In the genomic region with DNA sequence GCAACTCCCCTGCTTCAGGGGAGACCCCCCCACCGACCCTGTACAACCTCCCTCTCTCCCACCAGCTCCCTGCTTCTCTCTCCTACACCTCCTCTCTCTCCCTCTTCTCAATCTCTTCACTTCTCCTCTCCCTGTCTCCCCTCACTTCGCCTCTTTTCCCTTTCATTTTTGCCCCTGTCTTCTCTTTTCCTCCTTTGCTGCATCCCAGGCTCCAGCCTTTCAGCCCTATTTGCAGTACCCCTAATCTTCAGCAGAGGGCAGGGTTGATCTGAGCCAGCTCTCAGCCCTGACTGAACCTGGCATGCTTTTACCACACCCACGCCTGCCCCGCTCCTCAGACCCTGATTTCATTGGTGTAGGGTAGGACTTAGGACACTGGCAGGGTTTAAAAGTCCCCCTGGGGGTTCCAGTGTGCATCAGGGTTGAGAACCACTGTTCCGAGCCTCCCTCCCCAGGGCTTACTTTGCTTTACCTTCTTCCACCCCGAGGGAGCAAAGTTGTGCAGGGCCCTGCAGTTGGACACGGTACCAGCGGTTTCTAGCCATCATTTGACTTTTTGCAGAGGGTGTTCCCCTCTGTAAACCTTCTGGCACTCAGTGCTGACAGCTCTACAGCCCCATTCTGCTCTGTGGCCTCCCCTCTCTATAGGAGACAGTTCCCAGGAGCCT, we compare ENCODE assay signal across 8 cellular contexts.
DNase-seq lines count a peak whose midpoint lies in the region; ATAC-seq, FAIRE-seq and TF ChIP-seq lines count a peak whose summit lies in the region.

No MANE protein-coding gene starts in this region.

- H3K9me3 ChIP-seq in SU-DHL-6 (ENCODE audit: insufficient read depth, low read length) (no peaks in the 10 kb centered on the region), adipocyte (ENCODE audit: control insufficient read depth, low read length) (no peaks in the 10 kb centered on the region), right atrium auricular region (no peaks in the 10 kb centered on the region), small intestine (ENCODE audit: control insufficient read depth, low read depth) (no peaks in the 10 kb centered on the region)

- no peaks in the 10 kb centered on the region for H3K9me2 ChIP-seq in SU-DHL-6 (replicated peaks; ENCODE audit: insufficient read depth, low read length)

- H3K4me1 ChIP-seq in adipocyte (ENCODE audit: control insufficient read depth, insufficient read depth, low read length) (peaks cover 14% of the 10 kb centered on the region), right atrium auricular region (no peaks in the 10 kb centered on the region), small intestine (ENCODE audit: control insufficient read depth in 2 of 2, insufficient read depth in 1 of 2, low read depth in 1 of 2, low read length in 1 of 2) (no peaks in the 10 kb centered on the region)

- DNase-seq in G401 (ENCODE audit: low spot score), result peak; percentile 63
- peak; percentile 40 for DNase-seq in HT1080 (ENCODE audit: low read depth)
- DNase-seq in adipocyte (ENCODE audit: low read depth), result peak; percentile 73
- peak; percentile 64 for DNase-seq in right atrium auricular region (ENCODE audit: low spot score)
- peak; percentile 52 for DNase-seq in small intestine
- no peak for DNase-seq in mesenteric fat pad (ENCODE audit: low spot score)

- no peaks in the 10 kb centered on the region for H3F3A ChIP-seq in SU-DHL-6 (ENCODE audit: insufficient read depth)

- ATAC-seq in HG03095 (IDR thresholded peaks at IDR 0.05; ENCODE audit: unreplicated experiment), result no peak

- H4K20me1 ChIP-seq in SU-DHL-6 (ENCODE audit: low read depth, low read length), result no peaks in the 10 kb centered on the region

- WGBS in small intestine, 3 donors, result 35 to 51% (median 39%) methylated on average over 8 of the region's 8 CpGs

- no peak overlapping the region for H3K4me2 ChIP-seq in SU-DHL-6 (ENCODE audit: low read depth, low read length, poor library complexity, severe bottlenecking)

- H3K36me3 ChIP-seq in SU-DHL-6 (ENCODE audit: low read length) (no peaks in the 10 kb centered on the region), adipocyte (ENCODE audit: control insufficient read depth, insufficient read depth, low read length, severe bottlenecking) (peaks cover 60% of the 10 kb centered on the region), right atrium auricular region (peaks cover 62% of the 10 kb centered on the region), small intestine (ENCODE audit: control insufficient read depth in 2 of 2, insufficient read depth in 2 of 2, low read length in 2 of 2) (no peaks in the 10 kb centered on the region)

- H3K9ac ChIP-seq in SU-DHL-6 (ENCODE audit: low read length), result no peak overlapping the region
- no peak overlapping the region for H3K9ac ChIP-seq in adipocyte (ENCODE audit: low read length)

- H2AFZ ChIP-seq in SU-DHL-6 (ENCODE audit: low read depth, low read length, severe bottlenecking), result no peak overlapping the region

- FAIRE-seq in small intestine (lab: Jason Lieb, UNC), result no peak

- TF ChIP-seq CTCF in SU-DHL-6 (IDR thresholded peaks at IDR 0.05; ENCODE audit: insufficient read depth, low read length, poor library complexity, severe bottlenecking), result peak; percentile 79
- TF ChIP-seq CTCF in right atrium auricular region (IDR thresholded peaks at IDR 0.05), result peak; percentile 77 to 85

- H3K27ac ChIP-seq in SU-DHL-6 (ENCODE audit: low read depth, low read length) (no peak overlapping the region), right atrium auricular region (no peak overlapping the region), small intestine (ENCODE audit: low read depth in 1 of 2, low read length in 1 of 2) (no peak overlapping the region)

- in situ Hi-C loops in G401 (cut with HindIII; ENCODE audit: low sequenced_read_pairs), result no loop called here

- H3K79me2 ChIP-seq in SU-DHL-6 (ENCODE audit: insufficient read depth, low read length), result no peaks in the 10 kb centered on the region

- H3K27me3 ChIP-seq in SU-DHL-6 (ENCODE audit: low read length) (no peaks in the 10 kb centered on the region), adipocyte (replicated peaks; ENCODE audit: control insufficient read depth, insufficient read depth, low read length) (no peaks in the 10 kb centered on the region), right atrium auricular region (no peaks in the 10 kb centered on the region), small intestine (ENCODE audit: control insufficient read depth in 2 of 2, insufficient read depth in 2 of 2, low read length in 2 of 2) (no peaks in the 10 kb centered on the region)

- H3K4me3 ChIP-seq in SU-DHL-6 (ENCODE audit: insufficient read depth, low read length, poor library complexity, severe bottlenecking), result no peak overlapping the region
- H3K4me3 ChIP-seq in adipocyte (ENCODE audit: low read length), result no peak overlapping the region
- no peak overlapping the region for H3K4me3 ChIP-seq in right atrium auricular region
- no peak overlapping the region for H3K4me3 ChIP-seq in small intestine (ENCODE audit: low read depth in 1 of 2, low read length in 2 of 2)
